9 cellular contexts compared by ENCODE assay signal in genomic region chr3:129624347-129625070, GRCh38. TPM values are rescaled to one million over a fixed set of nuclear protein-coding genes. Genes with fewer than 3 reads are reported as not detected.
DNase-seq lines count a peak whose midpoint lies in the region; ATAC-seq and TF ChIP-seq lines count a peak whose summit lies in the region.
"Had no signal": no experiment of that assay in that cellular context is flagged by ENCODE, and none has a peak within 500 bp of the region (broad histone marks: within the 10 kb centered on the region; RNA-seq: fewer than 3 reads in every experiment).

No MANE protein-coding gene starts in this region.

- peak overlapping the region in 6 of 7 donors; percentile 56 to 92 (median 82) for H3K27ac Mint-ChIP-seq in CD14-positive monocyte
- peak overlapping the region; percentile 73 for H3K27ac Mint-ChIP-seq in osteocyte (ENCODE audit: unreplicated experiment)
- H3K27ac Mint-ChIP-seq in activated CD4-positive, alpha-beta memory T cell treated with anti-CD3 and anti-CD28 coated beads for 36 hours = no peak overlapping the region
- no peak overlapping the region for H3K27ac Mint-ChIP-seq in effector memory CD8-positive, alpha-beta T cell
- H3K27ac Mint-ChIP-seq: activated CD8-positive, alpha-beta T cell treated with anti-CD3 and anti-CD28 coated beads for 36 hours had no signal

- no peak overlapping the region for H3K4me2 ChIP-seq in OCI-LY7 (ENCODE audit: low read length)

- H3K9me2 ChIP-seq in OCI-LY7 (ENCODE audit: insufficient read depth, low read length) = no peaks in the 10 kb centered on the region

- H3K27ac ChIP-seq in OCI-LY7 (ENCODE audit: low read depth, low read length, poor library complexity, severe bottlenecking) = no peak overlapping the region

- CTCF ChIA-PET in activated CD4-positive, alpha-beta memory T cell treated with anti-CD3 and anti-CD28 coated beads for 36 hours (lab: Charles Lee) = no interaction called here
- CTCF ChIA-PET in OCI-LY7 (lab: Charles Lee; ENCODE audit: unreplicated experiment) = interaction anchor here (0.6 kb wide), 1 partner anchor 124 kb away, joined by 4 read pairs; no protein-coding TSS in a partner anchor

- DNase-seq in CD14-positive monocyte (ENCODE audit: low spot score) = no peak
- no peak for DNase-seq in NT2/D1 (ENCODE audit: low read depth, low spot score)
- DNase-seq in fibroblast of the aortic adventitia (ENCODE audit: low read depth) = peak; percentile 11
- no peak for DNase-seq in osteocyte (ENCODE audit: extremely low spot score, unreplicated experiment)
- DNase-seq in activated CD4-positive, alpha-beta memory T cell treated with anti-CD3 and anti-CD28 coated beads for 36 hours = no peak
- DNase-seq in OCI-LY7 (ENCODE audit: low spot score) = no peak
- DNase-seq in effector memory CD8-positive, alpha-beta T cell = no peak
- DNase-seq in NOMO-1 treated with dmso at 0.1 percent for 144 hours (lab: John Stamatoyannopoulos, UW; ENCODE audit: unreplicated experiment) = no peak
- DNase-seq: activated CD8-positive, alpha-beta T cell treated with anti-CD3 and anti-CD28 coated beads for 36 hours had no signal

- no peaks in the 10 kb centered on the region for H3K79me2 ChIP-seq in OCI-LY7 (ENCODE audit: insufficient read depth, low read depth, low read length)

- H3K9ac ChIP-seq in NT2/D1 (ENCODE audit: insufficient read length, low read depth) = peak overlapping the region; percentile 85

- H3K27me3 Mint-ChIP-seq in CD14-positive monocyte (ENCODE audit: low read depth in 3 of 3) = peaks cover 0 to 2% (median 0%) of the 10 kb centered on the region in 3 donors
- H3K27me3 Mint-ChIP-seq in osteocyte (ENCODE audit: unreplicated experiment) = no peaks in the 10 kb centered on the region
- H3K27me3 Mint-ChIP-seq in activated CD4-positive, alpha-beta memory T cell treated with anti-CD3 and anti-CD28 coated beads for 36 hours = no peaks in the 10 kb centered on the region
- no peaks in the 10 kb centered on the region for H3K27me3 Mint-ChIP-seq in effector memory CD8-positive, alpha-beta T cell
- H3K27me3 Mint-ChIP-seq: activated CD8-positive, alpha-beta T cell treated with anti-CD3 and anti-CD28 coated beads for 36 hours had no signal

- no peak overlapping the region for H2AFZ ChIP-seq in OCI-LY7 (ENCODE audit: low read length)

- H3K36me3 Mint-ChIP-seq in CD14-positive monocyte (no peaks in the 10 kb centered on the region), osteocyte (ENCODE audit: unreplicated experiment) (no peaks in the 10 kb centered on the region)
- H3K36me3 Mint-ChIP-seq in activated CD4-positive, alpha-beta memory T cell treated with anti-CD3 and anti-CD28 coated beads for 36 hours = no peaks in the 10 kb centered on the region
- peaks cover 3% of the 10 kb centered on the region for H3K36me3 Mint-ChIP-seq in effector memory CD8-positive, alpha-beta T cell (ENCODE audit: insufficient read depth)

- no peaks in the 10 kb centered on the region for H3K27me3 ChIP-seq in NT2/D1 (ENCODE audit: insufficient read depth, insufficient read length)

- H4K20me1 ChIP-seq in OCI-LY7 (ENCODE audit: insufficient read depth, low read length) = no peaks in the 10 kb centered on the region

- H3K36me3 ChIP-seq in NT2/D1 (ENCODE audit: insufficient read depth, insufficient read length, low read length) (no peaks in the 10 kb centered on the region), OCI-LY7 (ENCODE audit: insufficient read depth, low read length) (no peaks in the 10 kb centered on the region)

- H3K9me3 ChIP-seq in NT2/D1 (ENCODE audit: insufficient read depth, low read length) (no peaks in the 10 kb centered on the region), OCI-LY7 (ENCODE audit: low read length) (no peaks in the 10 kb centered on the region)

- intact Hi-C loops in CD14-positive monocyte (cut with micrococcal nuclease) (loop anchor here (5.0 to 10.0 kb wide), 6 partner anchors 32 to 488 kb away; no protein-coding TSS in a partner anchor), OCI-LY7 (cut with micrococcal nuclease; ENCODE audit: unreplicated experiment) (loop anchor here (10.0 kb wide), 1 partner anchor 240 kb away; no protein-coding TSS in a partner anchor)
- intact Hi-C loops in activated CD4-positive, alpha-beta memory T cell treated with anti-CD3 and anti-CD28 coated beads for 36 hours (cut with micrococcal nuclease) = loop anchor here (5.0 to 10.0 kb wide), 2 partner anchors 132 to 380 kb away; no protein-coding TSS in a partner anchor

- no TSS peak for BruUV-seq in OCI-LY7 (replicated peaks; lab: Mats Ljungman, UMichigan)

- H3K4me1 Mint-ChIP-seq in CD14-positive monocyte (peaks cover 64% of the 10 kb centered on the region), osteocyte (ENCODE audit: unreplicated experiment) (peaks cover 71% of the 10 kb centered on the region)
- H3K4me1 Mint-ChIP-seq in activated CD4-positive, alpha-beta memory T cell treated with anti-CD3 and anti-CD28 coated beads for 36 hours (ENCODE audit: low read depth) = peaks cover 12% of the 10 kb centered on the region
- H3K4me1 Mint-ChIP-seq in effector memory CD8-positive, alpha-beta T cell (ENCODE audit: low read depth in 2 of 2) = peaks cover 12 to 19% of the 10 kb centered on the region in 2 donors

- H3K4me1 ChIP-seq in NT2/D1 (ENCODE audit: insufficient read depth, insufficient read length) = peaks cover 28% of the 10 kb centered on the region
- H3K4me1 ChIP-seq in OCI-LY7 (ENCODE audit: insufficient read depth, low read length, poor library complexity, severe bottlenecking) = peaks cover 16% of the 10 kb centered on the region

- POLR2A ChIA-PET in activated CD4-positive, alpha-beta memory T cell treated with anti-CD3 and anti-CD28 coated beads for 36 hours (lab: Charles Lee) = no interaction called here
- POLR2A ChIA-PET in OCI-LY7 (lab: Charles Lee) = no interaction called here

- no peaks in the 10 kb centered on the region for H3K9me3 Mint-ChIP-seq in CD14-positive monocyte
- no peaks in the 10 kb centered on the region for H3K9me3 Mint-ChIP-seq in osteocyte (ENCODE audit: unreplicated experiment)
- no peaks in the 10 kb centered on the region for H3K9me3 Mint-ChIP-seq in activated CD4-positive, alpha-beta memory T cell treated with anti-CD3 and anti-CD28 coated beads for 36 hours
- H3K9me3 Mint-ChIP-seq in effector memory CD8-positive, alpha-beta T cell = no peaks in the 10 kb centered on the region
- H3K9me3 Mint-ChIP-seq: activated CD8-positive, alpha-beta T cell treated with anti-CD3 and anti-CD28 coated beads for 36 hours had no signal

- TF ChIP-seq CTCF in CD14-positive monocyte (IDR thresholded peaks at IDR 0.05) = no peak
- TF ChIP-seq CTCF in fibroblast of the aortic adventitia (IDR thresholded peaks at IDR 0.05; ENCODE audit: insufficient read depth, low read length) = no peak
- TF ChIP-seq CTCF in osteocyte (IDR thresholded peaks at IDR 0.05) = no peak
- TF ChIP-seq CTCF in OCI-LY7 (conservative IDR thresholded peaks at IDR 0.05; ENCODE audit: low read length) = no peak

- ATAC-seq in effector memory CD8-positive, alpha-beta T cell (replicated peaks) = no peak
- ATAC-seq: activated CD8-positive, alpha-beta T cell treated with anti-CD3 and anti-CD28 coated beads for 36 hours had no signal

- no peak overlapping the region for H3K4me3 ChIP-seq in NT2/D1 (ENCODE audit: insufficient read length, low read depth)
- no peak overlapping the region for H3K4me3 ChIP-seq in fibroblast of the aortic adventitia (ENCODE audit: low read depth, low read length)
- H3K4me3 ChIP-seq in OCI-LY7 (ENCODE audit: low read depth, low read length, poor library complexity, severe bottlenecking) = no peak overlapping the region

- H3K4me3 Mint-ChIP-seq in CD14-positive monocyte = peak overlapping the region; percentile 16 to 71
- no peak overlapping the region for H3K4me3 Mint-ChIP-seq in osteocyte (ENCODE audit: unreplicated experiment)
- H3K4me3 Mint-ChIP-seq in activated CD4-positive, alpha-beta memory T cell treated with anti-CD3 and anti-CD28 coated beads for 36 hours = no peak overlapping the region
- peak overlapping the region in 1 of 2 donors; percentile 15 for H3K4me3 Mint-ChIP-seq in effector memory CD8-positive, alpha-beta T cell

RNA-seq across cellular contexts. Expression of gene PLXND1, which starts 18.0 kb away (rescaled TPM):
- polyA plus RNA-seq in CD14-positive monocyte = 1 to 10 TPM; 7.1 to 9.9 TPM
- total RNA-seq in fibroblast of the aortic adventitia (ENCODE audit: low replicate concordance) = 31.4 and 76.3 TPM in 2 replicates
- 316 and 358 TPM in 2 replicates for total RNA-seq in osteocyte
- 1 to 10 TPM; 7.2 to 8.6 TPM for total RNA-seq in activated CD4-positive, alpha-beta memory T cell treated with anti-CD3 and anti-CD28 coated beads for 36 hours
- 6.0 and 6.8 TPM in 2 replicates for total RNA-seq in OCI-LY7 (2014; rRNA removed; shearing (Covaris generic))
- total RNA-seq in OCI-LY7 (2022) = 4.7 and 5.3 TPM in 2 replicates

Comparison
In these comparisons a context has a peak if more than half of its experiments do, and no peak if none do; other contexts are left out.
1. H3K27ac Mint-ChIP-seq: peak in CD14-positive monocyte (6 of 7) and osteocyte (single experiment); none in activated CD4-positive, alpha-beta memory T cell treated with anti-CD3 and anti-CD28 coated beads for 36 hours (single experiment) and effector memory CD8-positive, alpha-beta T cell (0 of 2).
2. H3K4me3 Mint-ChIP-seq: peak in CD14-positive monocyte (2 of 2); none in osteocyte (single experiment) and activated CD4-positive, alpha-beta memory T cell treated with anti-CD3 and anti-CD28 coated beads for 36 hours (single experiment).